In genomic region chr7:128164061-128164954, GRCh38 we compare ENCODE assay signal across 11 cellular contexts.
DNase-seq lines count a peak whose midpoint lies in the region; ATAC-seq, FAIRE-seq and TF ChIP-seq lines count a peak whose summit lies in the region.
"Had no signal": no experiment of that assay in that cellular context is flagged by ENCODE, and none has a peak within 500 bp of the region (broad histone marks: within the 10 kb centered on the region; RNA-seq: fewer than 3 reads in every experiment).

No MANE protein-coding gene starts in this region.

- peak; percentile 50 for DNase-seq in activated CD8-positive, alpha-beta memory T cell treated with anti-CD3 and anti-CD28 coated beads, Interleukin-2, amount 50 U/mL, for 48 hours
- DNase-seq in activated CD8-positive, alpha-beta memory T cell treated with anti-CD3 and anti-CD28 coated beads for 24 hours = no peak
- DNase-seq in SJSA1 (ENCODE audit: low read depth in 1 of 2, low spot score in 2 of 2) (peak; percentile 35 to 81), fibroblast of villous mesenchyme (ENCODE audit: low read depth) (peak; percentile 14), skeletal muscle cell (ENCODE audit: low read depth) (peak; percentile 52), NCI-H187 treated with DMSO at 0.1 percent for 48 hours (lab: John Stamatoyannopoulos, UW) (no peak), GM12892 (ENCODE audit: insufficient read length) (no peak)
- DNase-seq: C1 segment of cervical spinal cord, NCI-H1694 treated with DMSO at 0.1 percent for 48 hours had no signal

- no peak overlapping the region for H3K27ac ChIP-seq in SJSA1
- H3K27ac ChIP-seq: parathyroid adenoma had no signal

- peaks cover 53% of the 10 kb centered on the region for H3K27me3 ChIP-seq in SJSA1 (replicated peaks)

- H3K4me1 ChIP-seq in SJSA1 (replicated peaks) = peaks cover 33% of the 10 kb centered on the region

- no peak for TF ChIP-seq CTCF in fibroblast of villous mesenchyme (IDR thresholded peaks at IDR 0.05; ENCODE audit: insufficient read depth, low read depth, low read length)

- H3K4me3 ChIP-seq in SJSA1 (no peak overlapping the region), fibroblast of villous mesenchyme (ENCODE audit: low read depth, low read length) (no peak overlapping the region), skeletal muscle cell (ENCODE audit: low read depth, low read length) (no peak overlapping the region)

- no peak for TF ChIP-seq POLR2A in GM12892 (IDR thresholded peaks at IDR 0.05; ENCODE audit: low read depth, low read length)

- no peak for FAIRE-seq in GM12892 (lab: Jason Lieb, UNC)

- no peaks in the 10 kb centered on the region for H3K9me3 ChIP-seq in SJSA1 (replicated peaks)

- no peak for ATAC-seq in GM19351 (IDR thresholded peaks at IDR 0.05; ENCODE audit: unreplicated experiment)

- H3K36me3 ChIP-seq in SJSA1 = no peaks in the 10 kb centered on the region

Comparison
In these comparisons a context has a peak if more than half of its experiments do, and no peak if none do; other contexts are left out.
1. DNase-seq: peak in activated CD8-positive, alpha-beta memory T cell treated with anti-CD3 and anti-CD28 coated beads, Interleukin-2, amount 50 U/mL, for 48 hours (single experiment), SJSA1 (2 of 2), fibroblast of villous mesenchyme (single experiment) and skeletal muscle cell (single experiment); none in activated CD8-positive, alpha-beta memory T cell treated with anti-CD3 and anti-CD28 coated beads for 24 hours (single experiment), NCI-H187 treated with DMSO at 0.1 percent for 48 hours (single experiment) and GM12892 (single experiment).